8 cellular contexts compared by ENCODE assay signal in genomic region chr4:71713611-71714203, GRCh38.
DNase-seq lines count a peak whose midpoint lies in the region; ATAC-seq and TF ChIP-seq lines count a peak whose summit lies in the region.

No MANE protein-coding gene starts in this region.

- H3K4me3 Mint-ChIP-seq in endodermal cell (no peak overlapping the region), neural progenitor cell (no peak overlapping the region)

- H3K27me3 Mint-ChIP-seq in endodermal cell (ENCODE audit: insufficient read depth) (no peaks in the 10 kb centered on the region), neural progenitor cell (ENCODE audit: insufficient read depth, low read depth) (no peaks in the 10 kb centered on the region)

- no peak overlapping the region for H3K27ac Mint-ChIP-seq in endodermal cell
- H3K27ac Mint-ChIP-seq in neural progenitor cell = no peak overlapping the region

- H3K79me2 ChIP-seq in OCI-LY1 (ENCODE audit: insufficient read depth, low read length) (no peaks in the 10 kb centered on the region), neural progenitor cell (ENCODE audit: low read depth) (no peaks in the 10 kb centered on the region)

- H3F3A ChIP-seq in OCI-LY1 (ENCODE audit: insufficient read depth, low read length) (no peaks in the 10 kb centered on the region; the same call in 1 of the 2 replicates), neural progenitor cell (ENCODE audit: low read depth) (no peaks in the 10 kb centered on the region)

- no peak overlapping the region for H3K9ac ChIP-seq in OCI-LY1 (ENCODE audit: low read length)
- H3K9ac ChIP-seq in endodermal cell (ENCODE audit: extremely low read depth, low read length, poor library complexity, severe bottlenecking) = no peak overlapping the region
- H3K9ac ChIP-seq in neural progenitor cell = no peak overlapping the region

- H3K27ac ChIP-seq in OCI-LY1 (ENCODE audit: low read depth, low read length, poor library complexity, severe bottlenecking) (no peak overlapping the region), endodermal cell (ENCODE audit: low read depth, low read length) (no peak overlapping the region), neural progenitor cell (no peak overlapping the region)

- peaks cover 6% of the 10 kb centered on the region for H3K36me3 Mint-ChIP-seq in endodermal cell (ENCODE audit: low read depth)
- no peaks in the 10 kb centered on the region for H3K36me3 Mint-ChIP-seq in neural progenitor cell

- no peaks in the 10 kb centered on the region for H3K27me3 ChIP-seq in BE2C
- no peaks in the 10 kb centered on the region for H3K27me3 ChIP-seq in OCI-LY1 (ENCODE audit: insufficient read depth, low read length)
- no peaks in the 10 kb centered on the region for H3K27me3 ChIP-seq in endodermal cell (ENCODE audit: control insufficient read depth, insufficient read depth, low read length, poor library complexity, severe bottlenecking)
- H3K27me3 ChIP-seq in neural progenitor cell = no peaks in the 10 kb centered on the region

- H3K4me3 ChIP-seq in BE2C (ENCODE audit: low read depth, low read length) = no peak overlapping the region
- no peak overlapping the region for H3K4me3 ChIP-seq in OCI-LY1 (ENCODE audit: low read depth, low read length, poor library complexity, severe bottlenecking)
- H3K4me3 ChIP-seq in endodermal cell (ENCODE audit: low read length) = no peak overlapping the region
- H3K4me3 ChIP-seq in neural progenitor cell = no peak overlapping the region

- H3K4me2 ChIP-seq in OCI-LY1 (ENCODE audit: low read length) = no peak overlapping the region
- H3K4me2 ChIP-seq in neural progenitor cell = no peak overlapping the region

- peak; percentile 76 for ATAC-seq in GM18858 (IDR thresholded peaks at IDR 0.05; ENCODE audit: unreplicated experiment)
- ATAC-seq in HG03442 (IDR thresholded peaks at IDR 0.05; ENCODE audit: unreplicated experiment) = peak; percentile 66
- ATAC-seq in GM21737 (IDR thresholded peaks at IDR 0.05; ENCODE audit: unreplicated experiment) = no peak

- H2AFZ ChIP-seq in OCI-LY1 (ENCODE audit: low read length) (no peak overlapping the region), neural progenitor cell (replicated peaks) (no peak overlapping the region)

- H3K4me1 Mint-ChIP-seq in endodermal cell (peaks cover 23% of the 10 kb centered on the region), neural progenitor cell (no peaks in the 10 kb centered on the region)

- WGBS in endodermal cell (ENCODE audit: insufficient coverage in 1 of 2, insufficient read length in 1 of 2), 2 experiments = 53% methylated on average over 1 of the region's 1 CpG; no CpG with 5 or more reads in 1 of the 2 experiments

- DNase-seq in BE2C = no peak
- no peak for DNase-seq in endodermal cell
- peak; percentile 23 for DNase-seq in neural progenitor cell (ENCODE audit: low spot score)
- DNase-seq in GM19238 (ENCODE audit: insufficient read length, low spot score) = no peak

- H3K36me3 ChIP-seq in BE2C = no peaks in the 10 kb centered on the region
- H3K36me3 ChIP-seq in OCI-LY1 (ENCODE audit: insufficient read depth, low read length) = no peaks in the 10 kb centered on the region
- H3K36me3 ChIP-seq in endodermal cell (ENCODE audit: control insufficient read depth, insufficient read depth, low read length) = no peaks in the 10 kb centered on the region
- H3K36me3 ChIP-seq in neural progenitor cell = no peaks in the 10 kb centered on the region

- H3K9me3 ChIP-seq in BE2C = no peaks in the 10 kb centered on the region
- H3K9me3 ChIP-seq in OCI-LY1 (ENCODE audit: low read length) = no peaks in the 10 kb centered on the region
- peaks cover 13% of the 10 kb centered on the region for H3K9me3 ChIP-seq in endodermal cell (ENCODE audit: control insufficient read depth, low read length)
- H3K9me3 ChIP-seq in neural progenitor cell (ENCODE audit: low read depth) = no peaks in the 10 kb centered on the region

- TF ChIP-seq CTCF in BE2C (IDR thresholded peaks at IDR 0.05; ENCODE audit: low read depth, low read length) = peak; percentile 59
- peak; percentile 65; the same call in 1 of the 2 replicates for TF ChIP-seq CTCF in OCI-LY1 (IDR thresholded peaks at IDR 0.05; ENCODE audit: low read length)
- peak; percentile 81 for TF ChIP-seq CTCF in endodermal cell (conservative IDR thresholded peaks at IDR 0.05)
- peak; percentile 64 for TF ChIP-seq CTCF in neural progenitor cell (IDR thresholded peaks at IDR 0.05)

- H3K4me1 ChIP-seq in BE2C (no peaks in the 10 kb centered on the region), OCI-LY1 (ENCODE audit: insufficient read depth, low read length, severe bottlenecking) (no peaks in the 10 kb centered on the region), endodermal cell (ENCODE audit: control insufficient read depth, insufficient read depth, low read length) (peaks cover 9% of the 10 kb centered on the region), neural progenitor cell (no peaks in the 10 kb centered on the region)

- no peaks in the 10 kb centered on the region for H4K20me1 ChIP-seq in OCI-LY1 (ENCODE audit: insufficient read depth, low read length)
- no peaks in the 10 kb centered on the region for H4K20me1 ChIP-seq in neural progenitor cell (ENCODE audit: low read depth)

- H3K9me2 ChIP-seq in OCI-LY1 (ENCODE audit: low read depth, low read length) = no peaks in the 10 kb centered on the region

- H3K9me3 Mint-ChIP-seq in endodermal cell (peaks cover 18% of the 10 kb centered on the region), neural progenitor cell (peaks cover 12% of the 10 kb centered on the region)
